In genomic region chr5:149801307-149801985, GRCh38 we compare ENCODE assay signal across 1 cellular context.
TF ChIP-seq lines count a peak whose summit lies in the region.

No MANE protein-coding gene starts in this region.

TF ChIP-seq in H1, 55 proteins besides CTCF, POLR2A, EP300 and RAD21:
- TF ChIP-seq TAF1 (IDR thresholded peaks at IDR 0.05; ENCODE audit: low read depth, low read length) (no peak), BACH1 (IDR thresholded peaks at IDR 0.05; ENCODE audit: low read length) (peak; percentile 51; the same call in 1 of the 2 replicates)
